8 cellular contexts compared by ENCODE assay signal in genomic region chr1:8875216-8875861, GRCh38. TPM values are rescaled to one million over a fixed set of nuclear protein-coding genes. Genes with fewer than 3 reads are reported as not detected.
DNase-seq lines count a peak whose midpoint lies in the region; ATAC-seq, FAIRE-seq and TF ChIP-seq lines count a peak whose summit lies in the region.

No MANE protein-coding gene starts in this region.

- no peak for FAIRE-seq in HTR-8/SVneo (lab: Jason Lieb, UNC)

- H3K4me3 ChIP-seq in PC-3 (ENCODE audit: low read length): peak overlapping the region; percentile 95
- peak overlapping the region; percentile 95 for H3K4me3 ChIP-seq in endodermal cell (ENCODE audit: low read length)
- peak overlapping the region; percentile 72 for H3K4me3 ChIP-seq in psoas muscle

- no TSS peak for BruUV-seq in PC-3 (replicated peaks; lab: Mats Ljungman, UMichigan)

- H3K9me3 Mint-ChIP-seq in endodermal cell: no peaks in the 10 kb centered on the region

- H4K20me1 ChIP-seq in PC-3 (ENCODE audit: low read length): peaks cover 69% of the 10 kb centered on the region

- 58 to 86% methylated on average over 4 to 7 of the region's 7 CpGs for WGBS in endodermal cell (ENCODE audit: insufficient coverage in 1 of 2, insufficient read length in 1 of 2), 2 experiments
- WGBS in psoas muscle, 3 donors: 42 to 49% (median 44%) methylated on average over 7 of the region's 7 CpGs

- H3K36me3 ChIP-seq in ES-I3 (ENCODE audit: insufficient read depth, low read length) (peaks cover 54% of the 10 kb centered on the region), PC-3 (ENCODE audit: low read depth, low read length) (peaks cover 66% of the 10 kb centered on the region), endodermal cell (ENCODE audit: control insufficient read depth, insufficient read depth, low read length) (peaks cover 70% of the 10 kb centered on the region), psoas muscle (ENCODE audit: insufficient read depth in 1 of 2, low read depth in 1 of 2) (peaks cover 7 to 62% of the 10 kb centered on the region in 2 donors)

- CTCF ChIA-PET in PC-3 (lab: Charles Lee): no interaction called here

- H3F3A ChIP-seq in PC-3 (ENCODE audit: low read length, unreplicated experiment): peaks cover 55% of the 10 kb centered on the region

- H3K4me1 ChIP-seq in ES-I3 (ENCODE audit: insufficient read depth, low read length) (peaks cover 48% of the 10 kb centered on the region), PC-3 (ENCODE audit: insufficient read depth, low read length) (peaks cover 64% of the 10 kb centered on the region), endodermal cell (ENCODE audit: control insufficient read depth, insufficient read depth, low read length) (peaks cover 44% of the 10 kb centered on the region), psoas muscle (peaks cover 65% of the 10 kb centered on the region)

- H3K36me3 Mint-ChIP-seq in endodermal cell (ENCODE audit: low read depth): peaks cover 70% of the 10 kb centered on the region

- intact Hi-C loops in PC-3 (cut with micrococcal nuclease) (loop anchor here (5.0 kb wide), 1 partner anchor 42 kb away; no protein-coding TSS in a partner anchor), psoas muscle (cut with DNase I) (no loop called here)

- H3K27ac Mint-ChIP-seq in endodermal cell: peak overlapping the region; percentile 86

- no peak for ATAC-seq in PC-3
- ATAC-seq in psoas muscle: no peak
- ATAC-seq in HG02885 (IDR thresholded peaks at IDR 0.05; ENCODE audit: poor library complexity, unreplicated experiment): no peak

- no peak for TF ChIP-seq CTCF in PC-3 (conservative IDR thresholded peaks at IDR 0.05; ENCODE audit: low read depth, low read length)
- no peak for TF ChIP-seq CTCF in endodermal cell (conservative IDR thresholded peaks at IDR 0.05)
- TF ChIP-seq CTCF in psoas muscle (IDR thresholded peaks at IDR 0.05): no peak

- H3K9ac ChIP-seq in ES-I3 (ENCODE audit: low read depth, low read length) (peak overlapping the region; percentile 26; the same call in 1 of the 2 replicates), PC-3 (ENCODE audit: low read length) (peak overlapping the region; percentile 100), endodermal cell (ENCODE audit: extremely low read depth, low read length, poor library complexity, severe bottlenecking) (peak overlapping the region; percentile 95)

- H3K27me3 Mint-ChIP-seq in endodermal cell (ENCODE audit: insufficient read depth): no peaks in the 10 kb centered on the region

- H3K79me2 ChIP-seq in PC-3 (ENCODE audit: low read length): peaks cover 84% of the 10 kb centered on the region

- H3K9me3 ChIP-seq in ES-I3 (ENCODE audit: control insufficient read depth, insufficient read depth, low read length) (no peaks in the 10 kb centered on the region), PC-3 (ENCODE audit: low read length) (no peaks in the 10 kb centered on the region), endodermal cell (ENCODE audit: control insufficient read depth, low read length) (no peaks in the 10 kb centered on the region), psoas muscle (no peaks in the 10 kb centered on the region)

- peak overlapping the region; percentile 90 for H3K4me2 ChIP-seq in PC-3 (ENCODE audit: low read length)

- DNase-seq in PC-3: no peak
- no peak for DNase-seq in endodermal cell
- DNase-seq in psoas muscle: no peak
- DNase-seq in NCI-H1105 treated with DMSO at 0.1 percent for 48 hours (lab: John Stamatoyannopoulos, UW): no peak
- DNase-seq in activated CD4-positive, CD25-positive, alpha-beta regulatory T cell (lab: John Stamatoyannopoulos, UW): no peak
- no peak for DNase-seq in HTR-8/SVneo (ENCODE audit: insufficient read length, low spot score)

- H3K27me3 ChIP-seq in PC-3 (ENCODE audit: low read length): no peaks in the 10 kb centered on the region
- H3K27me3 ChIP-seq in endodermal cell (ENCODE audit: control insufficient read depth, insufficient read depth, low read length, poor library complexity, severe bottlenecking): no peaks in the 10 kb centered on the region
- H3K27me3 ChIP-seq in psoas muscle (ENCODE audit: insufficient read depth in 3 of 3, low read length in 2 of 3): no peaks in the 10 kb centered on the region

- POLR2A ChIA-PET in PC-3 (lab: Charles Lee; ENCODE audit: unreplicated experiment): interaction anchor here (0.6 kb wide), 1 partner anchor 107 kb away, joined by 4 read pairs; no protein-coding TSS in a partner anchor

- H3K4me1 Mint-ChIP-seq in endodermal cell: peaks cover 62% of the 10 kb centered on the region

- H3K9me2 ChIP-seq in PC-3 (replicated peaks; ENCODE audit: low read length): no peaks in the 10 kb centered on the region

- H3K27ac ChIP-seq in PC-3 (ENCODE audit: low read length) (peak overlapping the region; percentile 97), endodermal cell (ENCODE audit: low read depth, low read length) (peak overlapping the region; percentile 28), psoas muscle (peak overlapping the region; percentile 100)

- H2AFZ ChIP-seq in PC-3 (ENCODE audit: low read length): no peak overlapping the region

- peak overlapping the region; percentile 95 for H3K4me3 Mint-ChIP-seq in endodermal cell

RNA-seq across cellular contexts. Expression of gene ENO1, which starts 3.1 kb away (rescaled TPM):
- 3,669 and 3,712 TPM in 2 replicates for total RNA-seq in PC-3 (2014; rRNA removed)
- total RNA-seq in endodermal cell: 1,000 to 10,000 TPM; 1,263 to 1,351 TPM
- polyA plus RNA-seq in endodermal cell (2013, experiment 1 of 2): 1,848 TPM
- polyA plus RNA-seq in endodermal cell (2013, experiment 2 of 2): 1,827 TPM
- total RNA-seq in psoas muscle: 100 to 1,000 TPM; 110 to 364 (median 217) TPM
- polyA plus RNA-seq in psoas muscle: 100 to 1,000 TPM in 2 of 3 donors, 10 to 100 TPM in 1; 83.8 to 489 (median 190) TPM

RNA-seq across cellular contexts. Expression of gene RERE, which starts 57.9 kb away (rescaled TPM):
- total RNA-seq in PC-3 (2014; rRNA removed): 24.2 and 45.2 TPM in 2 replicates
- total RNA-seq in endodermal cell: 100 to 1,000 TPM; 159 to 179 TPM
- polyA plus RNA-seq in endodermal cell (2013, experiment 1 of 2): 120 TPM
- polyA plus RNA-seq in endodermal cell (2013, experiment 2 of 2): 97.7 TPM
- 100 to 1,000 TPM in 2 of 4 donors, 10 to 100 TPM in 2; 56.7 to 308 (median 165) TPM for total RNA-seq in psoas muscle
- 100 to 1,000 TPM in 1 of 3 donors, 10 to 100 TPM in 2; 38.8 to 130 (median 49.8) TPM for polyA plus RNA-seq in psoas muscle

Comparison
In these comparisons a context has a peak if more than half of its experiments do, and no peak if none do; other contexts are left out.
1. H3K9ac ChIP-seq: peak in every context shown above with its lines; median percentile 100 in PC-3; 95 in endodermal cell; 26 in ES-I3.
2. H3K27ac ChIP-seq: peak in every context shown above with its lines; median percentile 100 in psoas muscle; 97 in PC-3; 28 in endodermal cell.